In the genomic region with DNA sequence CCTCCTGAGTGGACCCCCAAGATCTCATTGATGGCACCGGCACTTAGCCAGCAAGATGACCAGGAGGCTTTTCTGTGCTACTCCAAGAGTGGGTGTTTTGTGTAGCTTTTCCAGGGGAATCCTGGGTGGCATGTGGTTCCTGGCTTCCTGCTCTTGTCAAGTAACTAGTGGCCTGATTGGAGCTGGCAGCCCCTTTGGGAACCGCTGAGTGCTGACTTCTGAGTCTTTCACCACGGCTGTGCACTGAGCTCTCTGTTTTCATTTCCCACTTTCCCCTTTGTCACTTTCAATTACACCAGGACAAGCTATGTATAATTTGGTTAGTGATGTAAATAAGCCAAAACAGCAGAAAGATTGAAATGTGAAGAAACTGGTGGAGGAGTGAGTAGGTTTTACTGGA, we compare ENCODE assay signal across 20 cellular contexts.
"Had no signal": no experiment of that assay in that cellular context is flagged by ENCODE, and none has a peak within 500 bp of the region (broad histone marks: within the 10 kb centered on the region; RNA-seq: fewer than 3 reads in every experiment).

No MANE protein-coding gene starts in this region.

- H3K27ac ChIP-seq: coronary artery, heart right ventricle, pancreas, right lobe of liver, spleen, thoracic aorta, transverse colon had no signal

- H3K9me3 Mint-ChIP-seq: endodermal cell; naive thymus-derived CD8-positive, alpha-beta T cell; stimulated activated naive B cell treated with anti-CD40 and anti-IgM and Interleukin-4, amounts not matched to agents 10 μg/mL and 1 μg/mL and 100 μg/mL, for 72 hours; stimulated activated naive CD8-positive, alpha-beta T cell treated with anti-CD3 and anti-CD28 coated beads, Interleukin-15, amount 100 ng/mL, for 72 hours had no signal

- H3K27me3 Mint-ChIP-seq: progenitor cell of endocrine pancreas; stimulated activated naive CD8-positive, alpha-beta T cell treated with anti-CD3 and anti-CD28 coated beads, Interleukin-15, amount 100 ng/mL, for 72 hours had no signal

- H3K36me3 Mint-ChIP-seq: stimulated activated naive B cell treated with anti-CD40 and anti-IgM and Interleukin-4, amounts not matched to agents 10 μg/mL and 1 μg/mL and 100 μg/mL, for 72 hours had no signal

- H3K36me3 ChIP-seq: heart right ventricle, pancreas, right lobe of liver, spleen, thoracic aorta, transverse colon had no signal

- ATAC-seq: heart right ventricle; naive thymus-derived CD8-positive, alpha-beta T cell; pancreas; right lobe of liver; stimulated activated naive B cell treated with anti-CD40 and anti-IgM and Interleukin-4, amounts not matched to agents 10 μg/mL and 1 μg/mL and 100 μg/mL, for 72 hours; stimulated activated naive CD8-positive, alpha-beta T cell treated with anti-CD3 and anti-CD28 coated beads, Interleukin-15, amount 100 ng/mL, for 72 hours had no signal

- DNase-seq: effector CD4-positive, alpha-beta T cell; endodermal cell; erythroblast; foreskin melanocyte; heart right ventricle; kidney glomerular epithelial cell; mesendoderm; naive thymus-derived CD8-positive, alpha-beta T cell; pancreas; right lobe of liver; spleen; stimulated activated CD4-positive, alpha-beta T cell treated with anti-CD3 and anti-CD28 coated beads, Interleukin-15, amount 100 ng/mL, for 24 hours; stimulated activated CD4-positive, alpha-beta T cell treated with anti-CD3 and anti-CD28 coated beads, Interleukin-2, amount 100 ng/mL, for 24 hours; stimulated activated CD4-positive, alpha-beta T cell treated with anti-CD3 and anti-CD28 coated beads, Interleukin-4, amount 100 ng/mL, for 4 hours; stimulated activated naive B cell treated with anti-CD40 and anti-IgM and Interleukin-4, amounts not matched to agents 10 μg/mL and 1 μg/mL and 100 μg/mL, for 72 hours; stimulated activated naive CD8-positive, alpha-beta T cell treated with anti-CD3 and anti-CD28 coated beads, Interleukin-15, amount 100 ng/mL, for 72 hours; transverse colon had no signal

- H3K4me3 ChIP-seq: coronary artery, heart right ventricle, pancreas, right lobe of liver, spleen, thoracic aorta, transverse colon had no signal

- H3K27ac Mint-ChIP-seq: progenitor cell of endocrine pancreas; stimulated activated naive B cell treated with anti-CD40 and anti-IgM and Interleukin-4, amounts not matched to agents 10 μg/mL and 1 μg/mL and 100 μg/mL, for 72 hours had no signal

- H3K4me1 ChIP-seq: pancreas, right lobe of liver, spleen, transverse colon had no signal

- H3K4me3 Mint-ChIP-seq: endodermal cell; naive thymus-derived CD8-positive, alpha-beta T cell; stimulated activated naive B cell treated with anti-CD40 and anti-IgM and Interleukin-4, amounts not matched to agents 10 μg/mL and 1 μg/mL and 100 μg/mL, for 72 hours; stimulated activated naive CD8-positive, alpha-beta T cell treated with anti-CD3 and anti-CD28 coated beads, Interleukin-15, amount 100 ng/mL, for 72 hours had no signal

- H3K9me3 ChIP-seq: heart right ventricle, pancreas, right lobe of liver, spleen, thoracic aorta, transverse colon had no signal

- H3K4me1 Mint-ChIP-seq: stimulated activated naive B cell treated with anti-CD40 and anti-IgM and Interleukin-4, amounts not matched to agents 10 μg/mL and 1 μg/mL and 100 μg/mL, for 72 hours; stimulated activated naive CD8-positive, alpha-beta T cell treated with anti-CD3 and anti-CD28 coated beads, Interleukin-15, amount 100 ng/mL, for 72 hours had no signal

- H3K27me3 ChIP-seq: heart right ventricle, pancreas, right lobe of liver, spleen, transverse colon had no signal
